ENCODE assay signal across 8 cellular contexts in the genomic region with DNA sequence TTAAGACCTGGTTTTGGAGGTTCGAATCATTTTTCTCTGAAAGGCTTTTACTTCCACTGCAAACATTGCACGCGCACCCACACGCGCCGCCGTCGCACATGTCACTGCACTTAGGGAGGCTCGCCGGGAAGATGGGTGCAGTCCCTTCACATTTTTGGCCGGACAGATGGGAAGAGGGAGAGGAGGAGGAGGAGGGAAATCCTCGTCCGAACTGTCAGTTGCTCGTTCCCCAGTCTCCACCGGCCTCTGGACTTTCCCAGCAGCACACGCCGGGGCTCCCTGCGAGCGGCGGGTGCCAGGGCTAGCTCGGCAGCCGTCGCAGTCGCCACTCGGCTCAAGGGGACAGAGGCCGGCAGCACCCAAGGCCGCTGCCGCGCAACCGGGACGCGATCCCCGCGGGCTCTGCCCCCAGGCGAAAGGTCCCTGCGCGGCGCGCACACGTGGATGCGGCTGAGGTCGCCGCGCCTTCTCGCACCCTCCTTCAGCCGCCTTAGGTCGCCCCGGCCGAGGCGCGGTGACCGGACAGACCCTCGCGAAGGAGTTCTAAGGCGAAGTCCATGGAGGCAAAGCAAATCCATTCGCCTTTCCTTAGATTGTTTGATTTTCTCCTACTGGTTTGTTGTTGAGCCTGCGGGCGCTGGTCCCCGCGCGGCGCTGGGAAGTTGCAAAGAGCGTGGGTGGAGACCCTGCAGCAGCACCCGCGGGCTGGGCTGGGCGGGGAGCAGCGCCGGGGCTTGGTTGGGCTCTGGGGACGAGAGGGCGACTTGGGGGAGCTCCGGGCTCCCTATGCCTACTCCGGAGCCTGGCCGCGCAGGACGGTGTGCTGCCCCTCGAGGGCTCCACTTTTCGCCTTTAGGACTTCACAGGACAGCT. TPM values are rescaled to one million over a fixed set of nuclear protein-coding genes. Genes with fewer than 3 reads are reported as not detected.
DNase-seq lines count a peak whose midpoint lies in the region; ATAC-seq and TF ChIP-seq lines count a peak whose summit lies in the region.

No MANE protein-coding gene starts in this region.

- no peak overlapping the region for H3K27ac ChIP-seq in HUES48 (ENCODE audit: low read depth, low read length)
- no peak overlapping the region for H3K27ac ChIP-seq in WERI-Rb-1
- H3K27ac ChIP-seq in testis = no peak overlapping the region

- TF ChIP-seq CTCF in WERI-Rb-1 (IDR thresholded peaks at IDR 0.05; ENCODE audit: low read depth, low read length) = no peak
- no peak for TF ChIP-seq CTCF in mucosa of descending colon (IDR thresholded peaks at IDR 0.05)
- no peak for TF ChIP-seq CTCF in testis (IDR thresholded peaks at IDR 0.05)

- H3K9me3 ChIP-seq in HUES48 (ENCODE audit: control insufficient read depth, insufficient read depth, low read length) (no peaks in the 10 kb centered on the region), WERI-Rb-1 (ENCODE audit: severe bottlenecking) (no peaks in the 10 kb centered on the region), mucosa of descending colon (no peaks in the 10 kb centered on the region), testis (no peaks in the 10 kb centered on the region)

- H3K4me3 ChIP-seq in HUES48 (ENCODE audit: low read depth, low read length) = peak overlapping the region; percentile 77
- peak overlapping the region; percentile 85 for H3K4me3 ChIP-seq in WERI-Rb-1 (ENCODE audit: low read depth, low read length)
- H3K4me3 ChIP-seq in mucosa of descending colon = peak overlapping the region; percentile 56
- peak overlapping the region; percentile 51 to 57 for H3K4me3 ChIP-seq in testis

- intact Hi-C loops in mucosa of descending colon (cut with DNase I, micrococcal nuclease) = no loop called here
- intact Hi-C loops in testis (cut with DNase I; ENCODE audit: low total_unique reads) = no loop called here

- TF ChIP-seq POLR2A in testis (IDR thresholded peaks at IDR 0.05) = no peak

- DNase-seq in D341Med (ENCODE audit: low spot score) (peak; percentile 62), WERI-Rb-1 (peak; percentile 25), ecto neural progenitor cell (ENCODE audit: low spot score) (peak; percentile 62), mucosa of descending colon (peak; percentile 58 to 77 (median 72)), testis (no peak), medulla oblongata (ENCODE audit: extremely low spot score) (no peak)

- H3K9ac ChIP-seq in HUES48 (ENCODE audit: low read depth, low read length) = no peak overlapping the region

- H3K27me3 ChIP-seq in HUES48 (ENCODE audit: control insufficient read depth, insufficient read depth, low read length) (peaks cover 31% of the 10 kb centered on the region), WERI-Rb-1 (ENCODE audit: insufficient read depth, low read depth, severe bottlenecking) (no peaks in the 10 kb centered on the region), testis (no peaks in the 10 kb centered on the region)

- WGBS in testis, 2 donors = 1% methylated on average over 68 to 77 of the region's 77 CpGs

- H3K4me1 ChIP-seq in HUES48 (ENCODE audit: control insufficient read depth, insufficient read depth, low read length) (peaks cover 16% of the 10 kb centered on the region; the same call in 1 of the 2 replicates), mucosa of descending colon (ENCODE audit: low read depth) (peaks cover 4% of the 10 kb centered on the region), testis (peaks cover 16% of the 10 kb centered on the region)

- peak; percentile 8 for ATAC-seq in GM21381 (IDR thresholded peaks at IDR 0.05; ENCODE audit: unreplicated experiment)
- peak; percentile 43 for ATAC-seq in mucosa of descending colon

- H3K36me3 ChIP-seq in HUES48 (ENCODE audit: control insufficient read depth, insufficient read depth, low read length) (peaks cover 14% of the 10 kb centered on the region), WERI-Rb-1 (peaks cover 6% of the 10 kb centered on the region), mucosa of descending colon (ENCODE audit: low read depth) (no peaks in the 10 kb centered on the region), testis (ENCODE audit: low read depth, missing control alignments) (no peaks in the 10 kb centered on the region)

RNA-seq across cellular contexts. Expression of a gene that starts 1.2 kb away (rescaled TPM):
- total RNA-seq in mucosa of descending colon (10 to 100 TPM; 26.5 to 82.8 (median 56.3) TPM), testis (1 to 10 TPM; 1.5 to 3.7 TPM)
- 1.8 TPM for polyA plus RNA-seq in testis (ENCODE audit: insufficient read depth, low read depth, low replicate concordance)

Comparison
In these comparisons a context has a peak if more than half of its experiments do, and no peak if none do; other contexts are left out.
1. DNase-seq: peak in D341Med (single experiment), WERI-Rb-1 (single experiment), ecto neural progenitor cell (single experiment) and mucosa of descending colon (3 of 3); none in testis (single experiment) and medulla oblongata (single experiment).
2. RNA of a gene that starts 1.2 kb away (total RNA-seq): 26.5 to 82.8 TPM in mucosa of descending colon; 1.5 to 3.7 TPM in testis; every median in the first group is over 4 times any median in the second.
3. Peak in every context shown above with its lines, with median percentiles within 50 percentile points of each other: H3K4me3 ChIP-seq.